ENCODE assay signal across 4 cellular contexts in genomic region chr7:123478056-123478455, GRCh38. TPM values are rescaled to one million over a fixed set of nuclear protein-coding genes. Genes with fewer than 3 reads are reported as not detected.
"Had no signal": no experiment of that assay in that cellular context is flagged by ENCODE, and none has a peak within 500 bp of the region (broad histone marks: within the 10 kb centered on the region; RNA-seq: fewer than 3 reads in every experiment).

No MANE protein-coding gene starts in this region.

RNA-seq across cellular contexts. Expression of gene IQUB, which starts 56.3 kb away (rescaled TPM):
- total RNA-seq: activated naive CD8-positive, alpha-beta T cell treated with anti-CD3 and anti-CD28 coated beads, Interleukin-2, amount 10 ng/mL, durations not matched to agents 7 days and 5 days; activated T-helper 1 cell treated with anti-CD3 and anti-CD28 coated beads, Interleukin-12 subunit alpha, Interleukin-12 subunit beta, Interleukin-2, Interleukin-4 antibody, amounts not matched to agents 30 ng/mL and 10 ng/mL and 1 ng/mL, durations not matched to agents 14 hours and 24 hours and 36 hours; ascending aorta; bronchial epithelial cell had no signal
